In genomic region chr10:102514487-102515311, GRCh38 we compare ENCODE assay signal across 12 cellular contexts.
"Had no signal": no experiment of that assay in that cellular context is flagged by ENCODE, and none has a peak within 500 bp of the region (broad histone marks: within the 10 kb centered on the region; RNA-seq: fewer than 3 reads in every experiment).

No MANE protein-coding gene starts in this region.

- DNase-seq: activated B cell treated with CpG ODN at 0.5 μM for 24 hours; activated CD4-positive, alpha-beta T cell treated with anti-CD3 and anti-CD28 coated beads, Interleukin-2, amount 10 ng/mL, durations not matched to agents 7 days and 5 days; activated CD8-positive, alpha-beta memory T cell treated with anti-CD3 and anti-CD28 coated beads for 24 hours; dorsolateral prefrontal cortex; heart right ventricle; naive B cell; T-helper 2 cell had no signal

- H3K9me3 ChIP-seq: breast epithelium, heart right ventricle, neutrophil, tibial nerve had no signal

- H3K4me1 ChIP-seq: breast epithelium had no signal

- ATAC-seq: activated T-helper 17 cell treated with anti-CD3 and anti-CD28 coated beads, Interleukin-2, amount 50 U/mL, for 72 hours had no signal

- H3K27me3 ChIP-seq: breast epithelium, dorsolateral prefrontal cortex, heart right ventricle, neutrophil, tibial nerve had no signal

- H3K36me3 ChIP-seq: breast epithelium had no signal

- H3K27ac ChIP-seq: dorsolateral prefrontal cortex, heart right ventricle, neutrophil had no signal

- H3K4me3 ChIP-seq: breast epithelium, dorsolateral prefrontal cortex, heart right ventricle, skin epidermis, tibial nerve had no signal
